In genomic region chr6:80690611-80691090, GRCh38 we compare ENCODE assay signal across 20 cellular contexts.
DNase-seq lines count a peak whose midpoint lies in the region; ATAC-seq lines count a peak whose summit lies in the region.
"Had no signal": no experiment of that assay in that cellular context is flagged by ENCODE, and none has a peak within 500 bp of the region (broad histone marks: within the 10 kb centered on the region; RNA-seq: fewer than 3 reads in every experiment).

No MANE protein-coding gene starts in this region.

- peak overlapping the region; percentile 13 for H3K9ac ChIP-seq in SK-N-MC (ENCODE audit: insufficient read length)

- ATAC-seq in GM21360 (IDR thresholded peaks at IDR 0.05; ENCODE audit: unreplicated experiment) (no peak), HG03135 (IDR thresholded peaks at IDR 0.05; ENCODE audit: unreplicated experiment) (no peak)
- ATAC-seq: A549; activated CD8-positive, alpha-beta memory T cell treated with anti-CD3 and anti-CD28 coated beads, Interleukin-2, amount 10 ng/mL, durations not matched to agents 7 days and 5 days; T-helper 17 cell had no signal

- H3K36me3 ChIP-seq in SK-N-MC (ENCODE audit: insufficient read depth, low read length): no peaks in the 10 kb centered on the region
- H3K36me3 ChIP-seq: stomach had no signal

- peak overlapping the region; percentile 44 for H3K4me3 ChIP-seq in SK-N-MC
- H3K4me3 ChIP-seq: A549, stomach had no signal

- no peaks in the 10 kb centered on the region for H3K9me3 ChIP-seq in SK-N-MC (ENCODE audit: low read depth, low read length)
- H3K9me3 ChIP-seq: A549 had no signal

- peak overlapping the region; percentile 52 for H3K27ac ChIP-seq in SK-N-MC
- H3K27ac ChIP-seq: A549, stomach had no signal

- DNase-seq in AG08395 (ENCODE audit: low spot score) (peak; percentile 7), GM04504 (ENCODE audit: low read depth) (peak; percentile 44), SK-N-MC (ENCODE audit: low read depth, low spot score) (peak; percentile 12), fibroblast of the conjunctiva (ENCODE audit: low read depth) (peak; percentile 53), globus pallidus (ENCODE audit: low spot score) (no peak), NCI-H748 treated with DMSO at 0.1 percent for 48 hours (lab: John Stamatoyannopoulos, UW) (no peak)
- DNase-seq: activated B cell treated with CpG ODN at 0.5 μM for 24 hours; activated CD8-positive, alpha-beta memory T cell treated with anti-CD3 and anti-CD28 coated beads, Interleukin-2, amount 10 ng/mL, durations not matched to agents 7 days and 5 days; activated effector memory CD4-positive, alpha-beta T cell treated with anti-CD3 and anti-CD28 coated beads, Interleukin-2, amount 50 U/mL, for 16 hours; amniotic stem cell; GF-D8; head of caudate nucleus; islet precursor cell; mesendoderm; SHP77; stomach; T-helper 17 cell had no signal

Comparison
In these comparisons a context has a peak if more than half of its experiments do, and no peak if none do; other contexts are left out.
1. DNase-seq: peak in AG08395 (single experiment), GM04504 (single experiment), SK-N-MC (single experiment) and fibroblast of the conjunctiva (single experiment); none in globus pallidus (single experiment) and NCI-H748 treated with DMSO at 0.1 percent for 48 hours (single experiment).